In genomic region chr17:38617967-38618760, GRCh38 we compare ENCODE assay signal across 29 cellular contexts. TPM values are rescaled to one million over a fixed set of nuclear protein-coding genes. Genes with fewer than 3 reads are reported as not detected.
DNase-seq lines count a peak whose midpoint lies in the region; ATAC-seq, FAIRE-seq and TF ChIP-seq lines count a peak whose summit lies in the region.
"Had no signal": no experiment of that assay in that cellular context is flagged by ENCODE, and none has a peak within 500 bp of the region (broad histone marks: within the 10 kb centered on the region; RNA-seq: fewer than 3 reads in every experiment).

No MANE protein-coding gene starts in this region.

- no peak for TF ChIP-seq RAD21 in HepG2 (CRISPR knock-in tag; IDR thresholded peaks at IDR 0.05)

- in situ Hi-C loops in HepG2 (cut with HindIII; ENCODE audit: extremely low pct_ligation_motif_present, low pct_unique_long_range_greater_than_20kb) = no loop called here

- FAIRE-seq in HepG2 (lab: Jason Lieb, UNC) = no peak
- FAIRE-seq: GM19239 had no signal

- H3K27me3 ChIP-seq in HepG2 (ENCODE audit: control insufficient read depth in 1 of 2, insufficient read depth in 2 of 2, low read length in 2 of 2) (no peaks in the 10 kb centered on the region), right lobe of liver (no peaks in the 10 kb centered on the region), lower lobe of right lung (ENCODE audit: low read depth) (peaks cover 30% of the 10 kb centered on the region)
- H3K27me3 ChIP-seq: ascending aorta, cardiac muscle cell had no signal

- no peak overlapping the region for H3K27ac Mint-ChIP-seq in chondrocyte (ENCODE audit: unreplicated experiment)
- H3K27ac Mint-ChIP-seq: activated naive CD8-positive, alpha-beta T cell treated with anti-CD3 and anti-CD28 coated beads, Interleukin-2, amount 10 ng/mL, durations not matched to agents 7 days and 5 days; type B pancreatic cell had no signal

- POLR2A ChIA-PET in HepG2 (lab: Yijun Ruan, JAX) = interaction anchor here (0.9 to 9.0 kb wide), 8 partner anchors 10 to 263 kb away, joined by 3 to 291 read pairs (median 4); partner anchors contain the start of gene SRCIN1

- H3K9ac ChIP-seq in HepG2 (ENCODE audit: insufficient read depth, low read depth, low read length) = peak overlapping the region; percentile 35
- H3K9ac ChIP-seq: KMS-11 had no signal

- no peaks in the 10 kb centered on the region for H3K4me1 Mint-ChIP-seq in chondrocyte (ENCODE audit: low read depth)
- H3K4me1 Mint-ChIP-seq: activated naive CD8-positive, alpha-beta T cell treated with anti-CD3 and anti-CD28 coated beads, Interleukin-2, amount 10 ng/mL, durations not matched to agents 7 days and 5 days had no signal

- no peaks in the 10 kb centered on the region for H4K20me1 ChIP-seq in HepG2 (ENCODE audit: insufficient read depth, low read length)

- H3K36me3 ChIP-seq in HepG2 (replicated peaks in 1 of 2; ENCODE audit: control insufficient read depth in 1 of 2, insufficient read depth in 2 of 2, low read length in 2 of 2) (no peaks in the 10 kb centered on the region), right lobe of liver (no peaks in the 10 kb centered on the region), lower lobe of right lung (no peaks in the 10 kb centered on the region)
- H3K36me3 ChIP-seq: ascending aorta, cardiac muscle cell had no signal

- H3K27ac ChIP-seq in HepG2 (ENCODE audit: extremely low read length, insufficient read depth, low read length) = peak overlapping the region; percentile 95
- no peak overlapping the region for H3K27ac ChIP-seq in right lobe of liver
- H3K27ac ChIP-seq in lower lobe of right lung = no peak overlapping the region
- H3K27ac ChIP-seq: ascending aorta, cardiac muscle cell, coronary artery, KMS-11 had no signal

- 0 out of 2 replicates have a peak, but pooled peaks have one; percentile 2 for TF ChIP-seq CTCF in HepG2 (CRISPR knock-in tag; IDR thresholded peaks at IDR 0.05)
- no peak for TF ChIP-seq CTCF in right lobe of liver (IDR thresholded peaks at IDR 0.05)
- no peak for TF ChIP-seq CTCF in chondrocyte (IDR thresholded peaks at IDR 0.05)
- no peak for TF ChIP-seq CTCF in lower lobe of right lung (IDR thresholded peaks at IDR 0.05)
- TF ChIP-seq CTCF in omental fat pad (IDR thresholded peaks at IDR 0.05) = no peak

- no peaks in the 10 kb centered on the region for H3K9me3 ChIP-seq in HepG2 (ENCODE audit: low read length)
- H3K9me3 ChIP-seq in right lobe of liver = no peaks in the 10 kb centered on the region
- H3K9me3 ChIP-seq in lower lobe of right lung = no peaks in the 10 kb centered on the region
- H3K9me3 ChIP-seq: ascending aorta had no signal

- no peak overlapping the region; the same call in 1 of the 2 replicates for H3K4me2 ChIP-seq in HepG2 (ENCODE audit: low read depth, low read length)
- H3K4me2 ChIP-seq: KMS-11 had no signal

- no peak overlapping the region for H3K4me3 Mint-ChIP-seq in chondrocyte (ENCODE audit: unreplicated experiment)
- H3K4me3 Mint-ChIP-seq: activated naive CD8-positive, alpha-beta T cell treated with anti-CD3 and anti-CD28 coated beads, Interleukin-2, amount 10 ng/mL, durations not matched to agents 7 days and 5 days; effector memory CD8-positive, alpha-beta T cell; neural crest cell; type B pancreatic cell had no signal

- BruUV-seq in HepG2 (replicated peaks; lab: Mats Ljungman, UMichigan) = no TSS peak

- peaks cover 60% of the 10 kb centered on the region for H3K27me3 Mint-ChIP-seq in chondrocyte (ENCODE audit: low read depth)

- H3K36me3 Mint-ChIP-seq in chondrocyte (ENCODE audit: low read depth) = peaks cover 2% of the 10 kb centered on the region
- H3K36me3 Mint-ChIP-seq: activated naive CD8-positive, alpha-beta T cell treated with anti-CD3 and anti-CD28 coated beads, Interleukin-2, amount 10 ng/mL, durations not matched to agents 7 days and 5 days; type B pancreatic cell had no signal

- no peak for TF ChIP-seq POLR2A in HepG2 (IDR thresholded peaks at IDR 0.05; ENCODE audit: insufficient read depth in 1 of 2, low read depth in 2 of 2, low read length in 2 of 2)
- TF ChIP-seq POLR2A in right lobe of liver (IDR thresholded peaks at IDR 0.05) = no peak

- H3K4me1 ChIP-seq in HepG2 (ENCODE audit: insufficient read depth, low read length) (peaks cover 100% of the 10 kb centered on the region), right lobe of liver (peaks cover 0 to 18% (median 7%) of the 10 kb centered on the region in 4 donors), lower lobe of right lung (no peaks in the 10 kb centered on the region)
- H3K4me1 ChIP-seq: ascending aorta had no signal

- TF ChIP-seq EP300 in HepG2 (IDR thresholded peaks at IDR 0.05; ENCODE audit: low read depth in 2 of 2, low read length in 2 of 2) (peak in 1 of 2 experiments; percentile 79; a peak in 2 of 4 replicates), HepG2 (CRISPR knock-in tag; IDR thresholded peaks at IDR 0.05; ENCODE audit: borderline replicate concordance) (peak; percentile 66; the same call in 1 of the 2 replicates)

- no peaks in the 10 kb centered on the region for H3K9me3 Mint-ChIP-seq in chondrocyte (ENCODE audit: low read depth)
- H3K9me3 Mint-ChIP-seq: activated naive CD8-positive, alpha-beta T cell treated with anti-CD3 and anti-CD28 coated beads, Interleukin-2, amount 10 ng/mL, durations not matched to agents 7 days and 5 days; effector memory CD8-positive, alpha-beta T cell; neural crest cell; type B pancreatic cell had no signal

- CTCF ChIA-PET in HepG2 (lab: Yijun Ruan, JAX; ENCODE audit: low intra/inter-chr PET ratio, low total read pairs) = interaction anchor here (1.4 kb wide), 1 partner anchor 12 kb away, joined by 5 read pairs; no protein-coding TSS in a partner anchor

- ATAC-seq in HepG2 = no peak
- ATAC-seq in right lobe of liver = no peak
- ATAC-seq in lower lobe of right lung = no peak
- ATAC-seq in GM21717 (IDR thresholded peaks at IDR 0.05; ENCODE audit: unreplicated experiment) = no peak
- ATAC-seq in omental fat pad (ENCODE audit: low FRiP score) = no peak
- ATAC-seq: effector memory CD8-positive, alpha-beta T cell; PC-3; right cardiac atrium had no signal

- H2AFZ ChIP-seq in HepG2 (ENCODE audit: low read length) = no peak overlapping the region

- peaks cover 2% of the 10 kb centered on the region for H3K79me2 ChIP-seq in HepG2 (ENCODE audit: insufficient read depth, low read length)

- H3K4me3 ChIP-seq in HepG2 (replicated peaks in 1 of 3; ENCODE audit: insufficient read depth in 1 of 3, low read depth in 2 of 3, low read length in 3 of 3) = no peak overlapping the region
- no peak overlapping the region for H3K4me3 ChIP-seq in right lobe of liver
- no peak overlapping the region for H3K4me3 ChIP-seq in lower lobe of right lung
- H3K4me3 ChIP-seq: ascending aorta, cardiac muscle cell, coronary artery had no signal

- DNase-seq in HepG2 (ENCODE audit: low spot score) (peak; percentile 64), right lobe of liver (no peak), NCI-H1092 treated with DMSO at 0.1 percent for 48 hours (lab: John Stamatoyannopoulos, UW) (peak; percentile 35), chondrocyte (ENCODE audit: low spot score) (peak; percentile 36), lower lobe of right lung (no peak), omental fat pad (ENCODE audit: low spot score) (no peak)
- DNase-seq: activated CD4-positive, alpha-beta T cell treated with anti-CD3 and anti-CD28 coated beads for 4 hours; activated CD8-positive, alpha-beta memory T cell treated with anti-CD3 and anti-CD28 coated beads for 24 hours; activated gamma-delta T cell; activated naive CD8-positive, alpha-beta T cell treated with anti-CD3 and anti-CD28 coated beads, Interleukin-2, amount 10 ng/mL, durations not matched to agents 7 days and 5 days; C1 segment of cervical spinal cord; effector memory CD8-positive, alpha-beta T cell; foreskin fibroblast; mammary epithelial cell; MM.1S; NCI-H1436; NCI-H226; PC-3; right cardiac atrium; stimulated activated CD4-positive, alpha-beta T cell treated with anti-CD3 and anti-CD28 coated beads, Interleukin-12 subunit alpha, Interleukin-12 subunit beta, amount 100 ng/mL, for 4 hours; stimulated activated CD4-positive, alpha-beta T cell treated with anti-CD3 and anti-CD28 coated beads, Interleukin-4, amount 100 ng/mL, for 1 hour had no signal

- intact Hi-C loops in HepG2 (cut with micrococcal nuclease; ENCODE audit: unreplicated experiment) = no loop called here
- intact Hi-C loops in right lobe of liver (cut with DNase I) = no loop called here
- intact Hi-C loops in lower lobe of right lung (cut with DNase I) = no loop called here

- WGBS in HepG2 (ENCODE audit: low lambda C conversion rate) = 67% methylated on average over 11 of the region's 11 CpGs
- WGBS in right lobe of liver (ENCODE audit: insufficient coverage, low coverage, low lambda C conversion rate, missing lambda C conversion rate) = 85% methylated on average over 9 of the region's 11 CpGs

RNA-seq across cellular contexts. Expression of gene SRCIN1, which starts 12.4 kb away (rescaled TPM):
- total RNA-seq in HepG2 (2016; rRNA removed; fragmentation: Illumina TruSeq; extraction: Trizol) (0.90 and 1.2 TPM in 2 replicates), right lobe of liver (10 to 100 TPM in 4 of 6 experiments, 1 to 10 TPM in 2; 5.6 to 17.6 (median 11.5) TPM), chondrocyte (0.30 to 0.51 TPM in 2 of 3 replicates, not detected in the other), lower lobe of right lung (6.6 TPM), omental fat pad (1 to 10 TPM; 1.2 to 5.6 (median 2.7) TPM)
- 0.26 and 0.30 TPM in 2 replicates for total RNA-seq in HepG2 (2016; cell fraction: cytosol; rRNA removed; fragmentation: Illumina TruSeq; extraction: Trizol; ENCODE audit: low read depth)
- 0.76 and 1.4 TPM in 2 replicates for total RNA-seq in HepG2 (2016; cell fraction: insoluble cytoplasmic fraction; rRNA removed; fragmentation: Illumina TruSeq; extraction: Trizol)
- 0.43 and 1.00 TPM in 2 replicates for total RNA-seq in HepG2 (2016; cell fraction: membrane; rRNA removed; fragmentation: Illumina TruSeq; extraction: Trizol)
- total RNA-seq in HepG2 (2016; cell fraction: nucleus; rRNA removed; fragmentation: Illumina TruSeq; extraction: Trizol) = 2.5 and 3.1 TPM in 2 replicates
- 9.6 and 19.8 TPM in 2 replicates for polyA plus RNA-seq in HepG2 (2011; rRNA removed)
- polyA plus RNA-seq in HepG2 (2011; cell fraction: cytosol; rRNA removed) = 2.9 and 4.8 TPM in 2 replicates
- polyA plus RNA-seq in HepG2 (2011; cell fraction: nucleus; rRNA removed) = 128 and 143 TPM in 2 replicates
- polyA plus RNA-seq in HepG2 (2012) = 9.9 and 11.0 TPM in 2 replicates
- 0.26 and 0.32 TPM in 2 replicates for polyA plus RNA-seq in HepG2 (2016; cell fraction: cytosol; fragmentation: Illumina TruSeq; extraction: Trizol; ENCODE audit: low read depth)
- polyA plus RNA-seq in HepG2 (2016; cell fraction: insoluble cytoplasmic fraction; fragmentation: Illumina TruSeq; extraction: Trizol; ENCODE audit: low read depth) = 1.0 and 2.4 TPM in 2 replicates
- polyA plus RNA-seq in HepG2 (2016; cell fraction: membrane; fragmentation: Illumina TruSeq; extraction: Trizol; ENCODE audit: low read depth) = 0.64 and 0.68 TPM in 2 replicates
- 13.9 and 14.2 TPM in 2 replicates for polyA plus RNA-seq in HepG2 (2016; cell fraction: nucleus; fragmentation: Illumina TruSeq; extraction: Trizol; ENCODE audit: insufficient read depth, low read depth)
- polyA minus RNA-seq in HepG2 (2011; rRNA and poly(A)+ RNA removed; ENCODE audit: low replicate concordance) = 2.4 and 22.5 TPM in 2 replicates
- polyA minus RNA-seq in HepG2 (2011; cell fraction: cytosol; rRNA and poly(A)+ RNA removed) = 5.7 and 10.1 TPM in 2 replicates
- 22.4 and 24.7 TPM in 2 replicates for polyA minus RNA-seq in HepG2 (2011; cell fraction: nucleus; rRNA and poly(A)+ RNA removed)
- total RNA-seq: ascending aorta had no signal

RNA-seq across cellular contexts. Expression of gene EPOP, which starts 56.6 kb away (rescaled TPM):
- 29.0 and 37.8 TPM in 2 replicates for total RNA-seq in HepG2 (2016; rRNA removed; fragmentation: Illumina TruSeq; extraction: Trizol)
- 20.7 and 21.2 TPM in 2 replicates for total RNA-seq in HepG2 (2016; cell fraction: cytosol; rRNA removed; fragmentation: Illumina TruSeq; extraction: Trizol; ENCODE audit: low read depth)
- 22.9 and 36.8 TPM in 2 replicates for total RNA-seq in HepG2 (2016; cell fraction: insoluble cytoplasmic fraction; rRNA removed; fragmentation: Illumina TruSeq; extraction: Trizol)
- total RNA-seq in HepG2 (2016; cell fraction: membrane; rRNA removed; fragmentation: Illumina TruSeq; extraction: Trizol) = 65.8 and 69.1 TPM in 2 replicates
- total RNA-seq in HepG2 (2016; cell fraction: nucleus; rRNA removed; fragmentation: Illumina TruSeq; extraction: Trizol) = 17.6 and 17.8 TPM in 2 replicates
- polyA plus RNA-seq in HepG2 (2011; rRNA removed) = 13.9 and 14.7 TPM in 2 replicates
- polyA plus RNA-seq in HepG2 (2011; cell fraction: cytosol; rRNA removed) = 14.1 and 17.0 TPM in 2 replicates
- 10.9 and 12.1 TPM in 2 replicates for polyA plus RNA-seq in HepG2 (2011; cell fraction: nucleus; rRNA removed)
- polyA plus RNA-seq in HepG2 (2012) = 17.9 and 19.9 TPM in 2 replicates
- polyA plus RNA-seq in HepG2 (2016; cell fraction: cytosol; fragmentation: Illumina TruSeq; extraction: Trizol; ENCODE audit: low read depth) = 26.4 and 26.9 TPM in 2 replicates
- polyA plus RNA-seq in HepG2 (2016; cell fraction: insoluble cytoplasmic fraction; fragmentation: Illumina TruSeq; extraction: Trizol; ENCODE audit: low read depth) = 46.7 and 55.1 TPM in 2 replicates
- 71.4 and 76.4 TPM in 2 replicates for polyA plus RNA-seq in HepG2 (2016; cell fraction: membrane; fragmentation: Illumina TruSeq; extraction: Trizol; ENCODE audit: low read depth)
- 43.8 and 45.7 TPM in 2 replicates for polyA plus RNA-seq in HepG2 (2016; cell fraction: nucleus; fragmentation: Illumina TruSeq; extraction: Trizol; ENCODE audit: insufficient read depth, low read depth)
- 4.2 and 17.4 TPM in 2 replicates for polyA minus RNA-seq in HepG2 (2011; rRNA and poly(A)+ RNA removed; ENCODE audit: low replicate concordance)
- polyA minus RNA-seq in HepG2 (2011; cell fraction: cytosol; rRNA and poly(A)+ RNA removed) = 14.9 and 17.2 TPM in 2 replicates
- polyA minus RNA-seq in HepG2 (2011; cell fraction: nucleus; rRNA and poly(A)+ RNA removed) = 5.9 and 6.3 TPM in 2 replicates
- 1 to 10 TPM; 1.1 to 6.0 (median 3.0) TPM for total RNA-seq in right lobe of liver
- 1.2 to 3.4 TPM (median 2.8 TPM) in 3 replicates for total RNA-seq in chondrocyte
- total RNA-seq in lower lobe of right lung = 1.0 TPM
- total RNA-seq in omental fat pad = 1 to 10 TPM in 2 of 4 donors, under 1 TPM in 2; 0.38 to 5.2 (median 1.5) TPM

Comparison
In these comparisons a context has a peak if more than half of its experiments do, and no peak if none do; other contexts are left out.
1. DNase-seq: peak in HepG2 (single experiment), NCI-H1092 treated with DMSO at 0.1 percent for 48 hours (single experiment) and chondrocyte (single experiment); none in right lobe of liver (0 of 3), lower lobe of right lung (single experiment) and omental fat pad (single experiment).